28 cellular contexts compared by ENCODE assay signal in genomic region chr10:111482074-111482350, GRCh38.
"Had no signal": no experiment of that assay in that cellular context is flagged by ENCODE, and none has a peak within 500 bp of the region (broad histone marks: within the 10 kb centered on the region; RNA-seq: fewer than 3 reads in every experiment).

No MANE protein-coding gene starts in this region.

- H3K27ac ChIP-seq: ascending aorta, breast epithelium, cardiac muscle cell, colonic mucosa, epithelial cell of prostate, esophagus squamous epithelium, gastroesophageal sphincter had no signal

- DNase-seq: activated CD4-positive, alpha-beta memory T cell treated with anti-CD3 and anti-CD28 coated beads, Interleukin-2, amount 10 ng/mL, durations not matched to agents 7 days and 5 days; activated CD4-positive, alpha-beta T cell treated with anti-CD3 and anti-CD28 coated beads for 1 hour; activated CD4-positive, alpha-beta T cell treated with anti-CD3 and anti-CD28 coated beads for 4 hours; activated CD4-positive, alpha-beta T cell treated with anti-CD3 and anti-CD28 coated beads, Interleukin-2, amount 10 ng/mL, durations not matched to agents 7 days and 5 days; activated CD4-positive, alpha-beta T cell treated with anti-CD3 and anti-CD28 coated beads, Interleukin-2, amount 50 U/mL, for 4 hours; activated CD8-positive, alpha-beta memory T cell treated with anti-CD3 and anti-CD28 coated beads, Interleukin-2, amount 50 U/mL, for 48 hours; activated gamma-delta T cell; activated naive CD4-positive, alpha-beta T cell; activated naive CD4-positive, alpha-beta T cell treated with anti-CD3 and anti-CD28 coated beads, Interleukin-2, amount 10 ng/mL, durations not matched to agents 7 days and 5 days; activated naive CD8-positive, alpha-beta T cell treated with anti-CD3 and anti-CD28 coated beads, Interleukin-2, amount 10 ng/mL, durations not matched to agents 7 days and 5 days; activated T-cell treated with anti-CD3 and anti-CD28 coated beads for 4 hours; activated T-cell treated with anti-CD3 and anti-CD28 coated beads, Interleukin-2, amount 50 U/mL, for 24 hours; activated T-cell treated with anti-CD3 and anti-CD28 coated beads, Interleukin-2, amount 50 U/mL, for 72 hours; central memory CD4-positive, alpha-beta T cell; cerebellar nuclear complex; colonic mucosa; effector CD8-positive, alpha-beta T cell; esophagus squamous epithelium; foreskin melanocyte; head of caudate nucleus; T-helper 2 cell had no signal

- H3K36me3 ChIP-seq: ascending aorta, breast epithelium, cardiac muscle cell, colonic mucosa, esophagus squamous epithelium, gastroesophageal sphincter had no signal

- H3K27me3 ChIP-seq: ascending aorta, breast epithelium, cardiac muscle cell, colonic mucosa, esophagus squamous epithelium, gastroesophageal sphincter had no signal

- ATAC-seq: activated naive CD4-positive, alpha-beta T cell treated with anti-CD3 and anti-CD28 coated beads, Interleukin-2, amount 50 U/mL, for 72 hours; activated T-cell treated with anti-CD3 and anti-CD28 coated beads, Interleukin-2, amount 50 U/mL, for 72 hours; gastroesophageal sphincter; WTC11 had no signal

- H3K9me3 ChIP-seq: ascending aorta, breast epithelium, colonic mucosa, esophagus squamous epithelium, gastroesophageal sphincter had no signal

- H3K4me3 ChIP-seq: ascending aorta, breast epithelium, cardiac muscle cell, colonic mucosa, esophagus squamous epithelium, gastroesophageal sphincter had no signal
